In the genomic region with DNA sequence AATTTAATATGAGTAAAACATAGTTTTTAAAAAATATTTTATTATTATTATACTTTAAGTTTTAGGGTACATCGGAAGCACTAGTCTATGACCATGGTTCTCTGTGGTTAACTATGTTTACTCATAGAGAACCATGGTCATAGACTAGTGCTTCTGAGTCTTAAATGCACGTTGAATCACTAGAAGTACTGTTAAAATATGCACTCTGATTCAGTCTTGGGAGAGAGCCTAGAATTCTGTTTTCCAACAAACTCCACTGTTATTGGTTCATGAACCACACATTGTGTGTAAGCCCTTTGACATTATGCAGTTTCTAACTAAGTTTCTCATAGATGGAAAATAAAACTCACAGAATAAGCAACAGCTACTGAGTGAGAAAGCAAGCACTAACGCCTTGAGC, we compare ENCODE assay signal across 16 cellular contexts.
DNase-seq lines count a peak whose midpoint lies in the region; ATAC-seq and TF ChIP-seq lines count a peak whose summit lies in the region.
"Had no signal": no experiment of that assay in that cellular context is flagged by ENCODE, and none has a peak within 500 bp of the region (broad histone marks: within the 10 kb centered on the region; RNA-seq: fewer than 3 reads in every experiment).

No MANE protein-coding gene starts in this region.

- peaks cover 5% of the 10 kb centered on the region for H3K4me1 ChIP-seq in adipocyte (ENCODE audit: control insufficient read depth, insufficient read depth, low read length)
- no peaks in the 10 kb centered on the region for H3K4me1 ChIP-seq in A673 (ENCODE audit: insufficient read depth, low read length, poor library complexity, severe bottlenecking)

- H3K4me3 ChIP-seq in adipocyte (ENCODE audit: low read length): no peak overlapping the region
- no peak overlapping the region for H3K4me3 ChIP-seq in foreskin fibroblast (ENCODE audit: low read depth in 1 of 2, low read length in 2 of 2)
- H3K4me3 ChIP-seq in A673 (ENCODE audit: low read depth, low read length, poor library complexity, severe bottlenecking): no peak overlapping the region

- no peaks in the 10 kb centered on the region for H3K27me3 Mint-ChIP-seq in stimulated activated memory B cell treated with anti-CD40 and anti-IgM and Interleukin-4, amounts not matched to agents 10 μg/mL and 1 μg/mL and 100 μg/mL, for 72 hours
- H3K27me3 Mint-ChIP-seq: activated naive CD8-positive, alpha-beta T cell treated with anti-CD3 and anti-CD28 coated beads, Interleukin-2, amount 10 ng/mL, durations not matched to agents 7 days and 5 days had no signal

- no peak for TF ChIP-seq CTCF in foreskin fibroblast (IDR thresholded peaks at IDR 0.05; ENCODE audit: low read depth, low read length)
- no peak for TF ChIP-seq CTCF in A673 (conservative IDR thresholded peaks at IDR 0.05; ENCODE audit: low read depth, low read length)

- H3K36me3 ChIP-seq in adipocyte (ENCODE audit: control insufficient read depth, insufficient read depth, low read length, severe bottlenecking): no peaks in the 10 kb centered on the region
- no peaks in the 10 kb centered on the region for H3K36me3 ChIP-seq in A673 (ENCODE audit: insufficient read depth, low read length, poor library complexity, severe bottlenecking)
- H3K36me3 ChIP-seq: neutrophil had no signal

- H3K36me3 Mint-ChIP-seq in stimulated activated memory B cell treated with anti-CD40 and anti-IgM and Interleukin-4, amounts not matched to agents 10 μg/mL and 1 μg/mL and 100 μg/mL, for 72 hours: no peaks in the 10 kb centered on the region
- H3K36me3 Mint-ChIP-seq: activated naive CD8-positive, alpha-beta T cell treated with anti-CD3 and anti-CD28 coated beads, Interleukin-2, amount 10 ng/mL, durations not matched to agents 7 days and 5 days had no signal

- H3K27ac ChIP-seq in A673 (ENCODE audit: low read depth, low read length, poor library complexity, severe bottlenecking): no peak overlapping the region
- H3K27ac ChIP-seq: neutrophil had no signal

- POLR2A ChIA-PET in A673 (lab: Charles Lee; ENCODE audit: low non-redundant PET): interaction anchor here (0.7 kb wide), 1 partner anchor 14 kb away, joined by 3 read pairs; no protein-coding TSS in a partner anchor

- DNase-seq in GM04504 (ENCODE audit: low read depth) (peak; percentile 11), adipocyte (ENCODE audit: low read depth) (no peak), foreskin fibroblast (peak; percentile 15 to 79), pons (ENCODE audit: low spot score) (peak; percentile 21), A673 (ENCODE audit: low spot score) (no peak)
- no peak for DNase-seq in NK-92 treated with Interleukin-12 subunit alpha and Interleukin-12 subunit beta, amount 100 ng/mL, for 24 hours (lab: John Stamatoyannopoulos, UW)
- DNase-seq: activated naive CD8-positive, alpha-beta T cell treated with anti-CD3 and anti-CD28 coated beads, Interleukin-2, amount 10 ng/mL, durations not matched to agents 7 days and 5 days; activated T-cell treated with anti-CD3 and anti-CD28 coated beads, Interleukin-2, amount 50 U/mL, for 48 hours; DMS 273 treated with DMSO at 0.1 percent for 48 hours; endodermal cell; NCI-H510A; stimulated activated CD4-positive, alpha-beta T cell treated with anti-CD3 and anti-CD28 coated beads, Interleukin-2, amount 100 ng/mL, for 24 hours had no signal

- intact Hi-C loops in A673 (cut with micrococcal nuclease; ENCODE audit: unreplicated experiment): no loop called here

- no peaks in the 10 kb centered on the region for H3K9me3 ChIP-seq in adipocyte (ENCODE audit: control insufficient read depth, low read length)
- no peaks in the 10 kb centered on the region for H3K9me3 ChIP-seq in A673 (ENCODE audit: low read depth, low read length, poor library complexity, severe bottlenecking)
- H3K9me3 ChIP-seq: neutrophil had no signal

- peaks cover 2% of the 10 kb centered on the region for H3K9me3 Mint-ChIP-seq in stimulated activated memory B cell treated with anti-CD40 and anti-IgM and Interleukin-4, amounts not matched to agents 10 μg/mL and 1 μg/mL and 100 μg/mL, for 72 hours
- H3K9me3 Mint-ChIP-seq: endodermal cell had no signal

- H3K9ac ChIP-seq in adipocyte (ENCODE audit: low read length): peak overlapping the region; percentile 19
- H3K9ac ChIP-seq: SK-N-SH had no signal

- no peaks in the 10 kb centered on the region for H3K4me1 Mint-ChIP-seq in stimulated activated memory B cell treated with anti-CD40 and anti-IgM and Interleukin-4, amounts not matched to agents 10 μg/mL and 1 μg/mL and 100 μg/mL, for 72 hours
- H3K4me1 Mint-ChIP-seq: activated naive CD8-positive, alpha-beta T cell treated with anti-CD3 and anti-CD28 coated beads, Interleukin-2, amount 10 ng/mL, durations not matched to agents 7 days and 5 days; endodermal cell had no signal

- no peaks in the 10 kb centered on the region for H3K27me3 ChIP-seq in adipocyte (replicated peaks; ENCODE audit: control insufficient read depth, insufficient read depth, low read length)
- H3K27me3 ChIP-seq in A673 (replicated peaks; ENCODE audit: insufficient read depth, low read depth, low read length, poor library complexity): no peaks in the 10 kb centered on the region
- H3K27me3 ChIP-seq: neutrophil had no signal

- CTCF ChIA-PET in A673 (lab: Charles Lee): no interaction called here

- no TSS peak for BruUV-seq in A673 (replicated peaks; lab: Mats Ljungman, UMichigan)

- no peak overlapping the region for H3K4me3 Mint-ChIP-seq in stimulated activated memory B cell treated with anti-CD40 and anti-IgM and Interleukin-4, amounts not matched to agents 10 μg/mL and 1 μg/mL and 100 μg/mL, for 72 hours
- H3K4me3 Mint-ChIP-seq: activated naive CD8-positive, alpha-beta T cell treated with anti-CD3 and anti-CD28 coated beads, Interleukin-2, amount 10 ng/mL, durations not matched to agents 7 days and 5 days; endodermal cell had no signal

- ATAC-seq in stimulated activated memory B cell treated with anti-CD40 and anti-IgM and Interleukin-4, amounts not matched to agents 10 μg/mL and 1 μg/mL and 100 μg/mL, for 72 hours: no peak
- ATAC-seq in HG03378 (IDR thresholded peaks at IDR 0.05; ENCODE audit: unreplicated experiment): no peak

- H3K27ac Mint-ChIP-seq in stimulated activated memory B cell treated with anti-CD40 and anti-IgM and Interleukin-4, amounts not matched to agents 10 μg/mL and 1 μg/mL and 100 μg/mL, for 72 hours: no peak overlapping the region
- H3K27ac Mint-ChIP-seq: activated naive CD8-positive, alpha-beta T cell treated with anti-CD3 and anti-CD28 coated beads, Interleukin-2, amount 10 ng/mL, durations not matched to agents 7 days and 5 days; endodermal cell had no signal

Comparison
In these comparisons a context has a peak if more than half of its experiments do, and no peak if none do; other contexts are left out.
1. DNase-seq: peak in GM04504 (single experiment), foreskin fibroblast (2 of 2) and pons (single experiment); none in adipocyte (single experiment), A673 (single experiment) and NK-92 treated with Interleukin-12 subunit alpha and Interleukin-12 subunit beta, amount 100 ng/mL, for 24 hours (single experiment).